In genomic region chr7:96104984-96105383, GRCh38 we compare ENCODE assay signal across 31 cellular contexts.
"Had no signal": no experiment of that assay in that cellular context is flagged by ENCODE, and none has a peak within 500 bp of the region (broad histone marks: within the 10 kb centered on the region; RNA-seq: fewer than 3 reads in every experiment).

No MANE protein-coding gene starts in this region.

- H3K4me1 Mint-ChIP-seq: mesothelial cell of epicardium; naive B cell; natural killer cell; nephron progenitor cell; neural progenitor cell; stimulated activated memory B cell treated with anti-CD40 and anti-IgM and Interleukin-4, amounts not matched to agents 10 μg/mL and 1 μg/mL and 100 μg/mL, for 72 hours; stimulated activated naive CD8-positive, alpha-beta T cell treated with anti-CD3 and anti-CD28 coated beads, Interleukin-15, amount 100 ng/mL, for 72 hours had no signal

- H3K36me3 Mint-ChIP-seq: naive B cell; natural killer cell; neural progenitor cell; stimulated activated memory B cell treated with anti-CD40 and anti-IgM and Interleukin-4, amounts not matched to agents 10 μg/mL and 1 μg/mL and 100 μg/mL, for 72 hours had no signal

- H3K9me3 ChIP-seq: left lung, lower lobe of right lung, neutrophil, right atrium auricular region, right lobe of liver, thyroid gland, transverse colon, vagina had no signal

- ATAC-seq: left cardiac atrium; left lung; lower lobe of right lung; natural killer cell; right lobe of liver; stimulated activated memory B cell treated with anti-CD40 and anti-IgM and Interleukin-4, amounts not matched to agents 10 μg/mL and 1 μg/mL and 100 μg/mL, for 72 hours; stimulated activated naive CD8-positive, alpha-beta T cell treated with anti-CD3 and anti-CD28 coated beads, Interleukin-15, amount 100 ng/mL, for 72 hours had no signal

- H3K27me3 ChIP-seq: hepatocyte, left lung, neural progenitor cell, neutrophil, right atrium auricular region, right lobe of liver, thyroid gland, transverse colon, upper lobe of left lung, vagina had no signal

- H3K4me3 Mint-ChIP-seq: mesothelial cell of epicardium; naive B cell; natural killer cell; nephron progenitor cell; neural progenitor cell; stimulated activated memory B cell treated with anti-CD40 and anti-IgM and Interleukin-4, amounts not matched to agents 10 μg/mL and 1 μg/mL and 100 μg/mL, for 72 hours; stimulated activated naive CD8-positive, alpha-beta T cell treated with anti-CD3 and anti-CD28 coated beads, Interleukin-15, amount 100 ng/mL, for 72 hours had no signal

- H3K36me3 ChIP-seq: left lung, lower lobe of right lung, neural progenitor cell, neutrophil, right atrium auricular region, right lobe of liver, thyroid gland, transverse colon, upper lobe of left lung, vagina had no signal

- H3K4me3 ChIP-seq: hepatocyte, left lung, lower lobe of right lung, neural progenitor cell, right atrium auricular region, right lobe of liver, smooth muscle cell, thyroid gland, transverse colon, upper lobe of left lung, vagina had no signal

- H3K27me3 Mint-ChIP-seq: progenitor cell of endocrine pancreas; stimulated activated memory B cell treated with anti-CD40 and anti-IgM and Interleukin-4, amounts not matched to agents 10 μg/mL and 1 μg/mL and 100 μg/mL, for 72 hours had no signal

- H3K4me1 ChIP-seq: left lung, lower lobe of right lung, neural progenitor cell, right atrium auricular region, right lobe of liver, thyroid gland, transverse colon, upper lobe of left lung, vagina had no signal

- H3K27ac Mint-ChIP-seq: mesothelial cell of epicardium; naive B cell; natural killer cell; nephron progenitor cell; neural progenitor cell; progenitor cell of endocrine pancreas; stimulated activated memory B cell treated with anti-CD40 and anti-IgM and Interleukin-4, amounts not matched to agents 10 μg/mL and 1 μg/mL and 100 μg/mL, for 72 hours; stimulated activated naive CD8-positive, alpha-beta T cell treated with anti-CD3 and anti-CD28 coated beads, Interleukin-15, amount 100 ng/mL, for 72 hours had no signal

- H3K9me3 Mint-ChIP-seq: nephron progenitor cell; neural progenitor cell; stimulated activated naive CD8-positive, alpha-beta T cell treated with anti-CD3 and anti-CD28 coated beads, Interleukin-15, amount 100 ng/mL, for 72 hours had no signal

- DNase-seq: islet precursor cell; kidney glomerular epithelial cell; left cardiac atrium; left lung; lower lobe of right lung; mammary epithelial cell; mesendoderm; naive B cell; natural killer cell; nephron progenitor cell; occipital lobe; right lobe of liver; stimulated activated CD4-positive, alpha-beta T cell treated with anti-CD3 and anti-CD28 coated beads, Interleukin-1b, Interleukin-23, amount 100 ng/mL, for 48 hours; stimulated activated CD4-positive, alpha-beta T cell treated with anti-CD3 and anti-CD28 coated beads, Interleukin-2, amount 100 ng/mL, for 48 hours; stimulated activated CD4-positive, alpha-beta T cell treated with anti-CD3 and anti-CD28 coated beads, Interleukin-4, amount 100 ng/mL, for 4 hours; stimulated activated CD8-positive, alpha-beta memory T cell treated with anti-CD3 and anti-CD28 coated beads, Interleukin-4, amount 100 ng/mL, for 48 hours; stimulated activated naive CD4-positive, alpha-beta T cell treated with Interleukin-2 at 50 U/mL for 16 hours; stimulated activated naive CD8-positive, alpha-beta T cell treated with anti-CD3 and anti-CD28 coated beads, Interleukin-15, amount 100 ng/mL, for 72 hours; substantia nigra; thyroid gland; transverse colon; upper lobe of left lung had no signal
